Comparison of ENCODE assay signal across 1 cellular context in the genomic region with DNA sequence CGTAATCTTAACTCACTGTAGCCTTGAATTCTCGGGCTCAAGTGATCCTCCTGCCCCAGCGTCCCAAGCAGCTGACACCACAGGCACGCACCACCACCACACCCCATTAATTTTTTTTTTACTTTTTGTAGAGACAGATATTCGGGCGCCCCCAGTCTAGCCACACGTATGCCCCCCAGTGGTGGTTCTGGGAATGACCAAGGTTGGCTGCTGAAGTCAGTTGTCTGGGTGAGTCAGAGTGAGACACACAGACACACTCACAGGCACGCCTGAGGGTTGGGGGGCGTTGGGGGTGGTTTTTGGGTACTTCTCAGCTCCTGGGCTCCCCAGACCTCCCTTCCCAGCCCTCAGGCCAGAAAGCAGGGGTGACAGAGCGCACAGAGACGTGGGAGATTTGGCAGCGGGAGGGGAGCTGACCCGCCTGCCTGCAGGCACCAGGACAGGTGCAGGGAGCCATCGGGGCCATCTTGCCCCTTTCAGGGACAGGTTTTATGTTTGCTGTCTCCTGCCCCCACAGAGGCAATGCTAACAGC.
TF ChIP-seq lines count a peak whose summit lies in the region.

No MANE protein-coding gene starts in this region.

TF ChIP-seq in K562, 482 proteins besides CTCF, POLR2A, EP300 and RAD21 (continued from another document and continues in another):
- TF ChIP-seq, protein P1, sequence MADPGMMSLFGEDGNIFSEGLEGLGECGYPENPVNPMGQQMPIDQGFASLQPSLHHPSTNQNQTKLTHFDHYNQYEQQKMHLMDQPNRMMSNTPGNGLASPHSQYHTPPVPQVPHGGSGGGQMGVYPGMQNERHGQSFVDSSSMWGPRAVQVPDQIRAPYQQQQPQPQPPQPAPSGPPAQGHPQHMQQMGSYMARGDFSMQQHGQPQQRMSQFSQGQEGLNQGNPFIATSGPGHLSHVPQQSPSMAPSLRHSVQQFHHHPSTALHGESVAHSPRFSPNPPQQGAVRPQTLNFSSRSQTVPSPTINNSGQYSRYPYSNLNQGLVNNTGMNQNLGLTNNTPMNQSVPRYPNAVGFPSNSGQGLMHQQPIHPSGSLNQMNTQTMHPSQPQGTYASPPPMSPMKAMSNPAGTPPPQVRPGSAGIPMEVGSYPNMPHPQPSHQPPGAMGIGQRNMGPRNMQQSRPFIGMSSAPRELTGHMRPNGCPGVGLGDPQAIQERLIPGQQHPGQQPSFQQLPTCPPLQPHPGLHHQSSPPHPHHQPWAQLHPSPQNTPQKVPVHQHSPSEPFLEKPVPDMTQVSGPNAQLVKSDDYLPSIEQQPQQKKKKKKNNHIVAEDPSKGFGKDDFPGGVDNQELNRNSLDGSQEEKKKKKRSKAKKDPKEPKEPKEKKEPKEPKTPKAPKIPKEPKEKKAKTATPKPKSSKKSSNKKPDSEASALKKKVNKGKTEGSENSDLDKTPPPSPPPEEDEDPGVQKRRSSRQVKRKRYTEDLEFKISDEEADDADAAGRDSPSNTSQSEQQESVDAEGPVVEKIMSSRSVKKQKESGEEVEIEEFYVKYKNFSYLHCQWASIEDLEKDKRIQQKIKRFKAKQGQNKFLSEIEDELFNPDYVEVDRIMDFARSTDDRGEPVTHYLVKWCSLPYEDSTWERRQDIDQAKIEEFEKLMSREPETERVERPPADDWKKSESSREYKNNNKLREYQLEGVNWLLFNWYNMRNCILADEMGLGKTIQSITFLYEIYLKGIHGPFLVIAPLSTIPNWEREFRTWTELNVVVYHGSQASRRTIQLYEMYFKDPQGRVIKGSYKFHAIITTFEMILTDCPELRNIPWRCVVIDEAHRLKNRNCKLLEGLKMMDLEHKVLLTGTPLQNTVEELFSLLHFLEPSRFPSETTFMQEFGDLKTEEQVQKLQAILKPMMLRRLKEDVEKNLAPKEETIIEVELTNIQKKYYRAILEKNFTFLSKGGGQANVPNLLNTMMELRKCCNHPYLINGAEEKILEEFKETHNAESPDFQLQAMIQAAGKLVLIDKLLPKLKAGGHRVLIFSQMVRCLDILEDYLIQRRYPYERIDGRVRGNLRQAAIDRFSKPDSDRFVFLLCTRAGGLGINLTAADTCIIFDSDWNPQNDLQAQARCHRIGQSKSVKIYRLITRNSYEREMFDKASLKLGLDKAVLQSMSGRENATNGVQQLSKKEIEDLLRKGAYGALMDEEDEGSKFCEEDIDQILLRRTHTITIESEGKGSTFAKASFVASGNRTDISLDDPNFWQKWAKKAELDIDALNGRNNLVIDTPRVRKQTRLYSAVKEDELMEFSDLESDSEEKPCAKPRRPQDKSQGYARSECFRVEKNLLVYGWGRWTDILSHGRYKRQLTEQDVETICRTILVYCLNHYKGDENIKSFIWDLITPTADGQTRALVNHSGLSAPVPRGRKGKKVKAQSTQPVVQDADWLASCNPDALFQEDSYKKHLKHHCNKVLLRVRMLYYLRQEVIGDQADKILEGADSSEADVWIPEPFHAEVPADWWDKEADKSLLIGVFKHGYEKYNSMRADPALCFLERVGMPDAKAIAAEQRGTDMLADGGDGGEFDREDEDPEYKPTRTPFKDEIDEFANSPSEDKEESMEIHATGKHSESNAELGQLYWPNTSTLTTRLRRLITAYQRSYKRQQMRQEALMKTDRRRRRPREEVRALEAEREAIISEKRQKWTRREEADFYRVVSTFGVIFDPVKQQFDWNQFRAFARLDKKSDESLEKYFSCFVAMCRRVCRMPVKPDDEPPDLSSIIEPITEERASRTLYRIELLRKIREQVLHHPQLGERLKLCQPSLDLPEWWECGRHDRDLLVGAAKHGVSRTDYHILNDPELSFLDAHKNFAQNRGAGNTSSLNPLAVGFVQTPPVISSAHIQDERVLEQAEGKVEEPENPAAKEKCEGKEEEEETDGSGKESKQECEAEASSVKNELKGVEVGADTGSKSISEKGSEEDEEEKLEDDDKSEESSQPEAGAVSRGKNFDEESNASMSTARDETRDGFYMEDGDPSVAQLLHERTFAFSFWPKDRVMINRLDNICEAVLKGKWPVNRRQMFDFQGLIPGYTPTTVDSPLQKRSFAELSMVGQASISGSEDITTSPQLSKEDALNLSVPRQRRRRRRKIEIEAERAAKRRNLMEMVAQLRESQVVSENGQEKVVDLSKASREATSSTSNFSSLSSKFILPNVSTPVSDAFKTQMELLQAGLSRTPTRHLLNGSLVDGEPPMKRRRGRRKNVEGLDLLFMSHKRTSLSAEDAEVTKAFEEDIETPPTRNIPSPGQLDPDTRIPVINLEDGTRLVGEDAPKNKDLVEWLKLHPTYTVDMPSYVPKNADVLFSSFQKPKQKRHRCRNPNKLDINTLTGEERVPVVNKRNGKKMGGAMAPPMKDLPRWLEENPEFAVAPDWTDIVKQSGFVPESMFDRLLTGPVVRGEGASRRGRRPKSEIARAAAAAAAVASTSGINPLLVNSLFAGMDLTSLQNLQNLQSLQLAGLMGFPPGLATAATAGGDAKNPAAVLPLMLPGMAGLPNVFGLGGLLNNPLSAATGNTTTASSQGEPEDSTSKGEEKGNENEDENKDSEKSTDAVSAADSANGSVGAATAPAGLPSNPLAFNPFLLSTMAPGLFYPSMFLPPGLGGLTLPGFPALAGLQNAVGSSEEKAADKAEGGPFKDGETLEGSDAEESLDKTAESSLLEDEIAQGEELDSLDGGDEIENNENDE (IDR thresholded peaks at IDR 0.05; ENCODE audit: low read depth, low read length) = no peak
- TF ChIP-seq SMARCA4 (IDR thresholded peaks at IDR 0.05) (peak; percentile 28; the same call in 1 of the 2 replicates), RREB1 (CRISPR knock-in tag; IDR thresholded peaks at IDR 0.05) (no peak), ZNF165 (CRISPR knock-in tag; IDR thresholded peaks at IDR 0.05; ENCODE audit: borderline replicate concordance) (no peak), ZFX (CRISPR knock-in tag; IDR thresholded peaks at IDR 0.05) (no peak), MAX (CRISPR knock-in tag; IDR thresholded peaks at IDR 0.05) (no peak; the same call in 1 of the 2 replicates), XRCC4 (IDR thresholded peaks at IDR 0.05; ENCODE audit: extremely low read depth, insufficient read depth, insufficient read length) (no peak), GATAD2A (IDR thresholded peaks at IDR 0.05) (peak; percentile 79; the same call in 1 of the 2 replicates), NCOA1 (IDR thresholded peaks at IDR 0.05; ENCODE audit: low read depth) (no peak), ZHX1 (conservative IDR thresholded peaks at IDR 0.05; ENCODE audit: low read length) (no peak; the same call in 1 of the 2 replicates), PHF20 (IDR thresholded peaks at IDR 0.05; ENCODE audit: partially characterized antibody) (no peak), TAF15 (IDR thresholded peaks at IDR 0.05; ENCODE audit: low read depth, low read length) (no peak), HDAC6 (IDR thresholded peaks at IDR 0.05; ENCODE audit: low read depth, low read length) (no peak), KDM2B (CRISPR knock-in tag; IDR thresholded peaks at IDR 0.05) (no peak), ATF3 (IDR thresholded peaks at IDR 0.05) (peak; percentile 69), ATF3 (CRISPR knock-in tag; conservative IDR thresholded peaks at IDR 0.05) (no peak), POU5F1 (IDR thresholded peaks at IDR 0.05; ENCODE audit: borderline replicate concordance, low read depth, low read length, partially characterized antibody) (no peak), XRCC5 (IDR thresholded peaks at IDR 0.05; ENCODE audit: low read depth, low read length) (0 out of 2 replicates have a peak, but pooled peaks have one; percentile 54), CXXC5 (CRISPR knock-in tag; IDR thresholded peaks at IDR 0.05) (peak; percentile 30), MAZ (CRISPR knock-in tag; conservative IDR thresholded peaks at IDR 0.05 in 1 of 2, IDR thresholded peaks at IDR 0.05 in 1 of 2) (peak; percentile 47 to 72; a peak in 3 of 4 replicates)
- TF ChIP-seq, protein P2, sequence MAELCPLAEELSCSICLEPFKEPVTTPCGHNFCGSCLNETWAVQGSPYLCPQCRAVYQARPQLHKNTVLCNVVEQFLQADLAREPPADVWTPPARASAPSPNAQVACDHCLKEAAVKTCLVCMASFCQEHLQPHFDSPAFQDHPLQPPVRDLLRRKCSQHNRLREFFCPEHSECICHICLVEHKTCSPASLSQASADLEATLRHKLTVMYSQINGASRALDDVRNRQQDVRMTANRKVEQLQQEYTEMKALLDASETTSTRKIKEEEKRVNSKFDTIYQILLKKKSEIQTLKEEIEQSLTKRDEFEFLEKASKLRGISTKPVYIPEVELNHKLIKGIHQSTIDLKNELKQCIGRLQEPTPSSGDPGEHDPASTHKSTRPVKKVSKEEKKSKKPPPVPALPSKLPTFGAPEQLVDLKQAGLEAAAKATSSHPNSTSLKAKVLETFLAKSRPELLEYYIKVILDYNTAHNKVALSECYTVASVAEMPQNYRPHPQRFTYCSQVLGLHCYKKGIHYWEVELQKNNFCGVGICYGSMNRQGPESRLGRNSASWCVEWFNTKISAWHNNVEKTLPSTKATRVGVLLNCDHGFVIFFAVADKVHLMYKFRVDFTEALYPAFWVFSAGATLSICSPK (IDR thresholded peaks at IDR 0.05; ENCODE audit: borderline replicate concordance) = no peak
- TF ChIP-seq, protein P3, sequence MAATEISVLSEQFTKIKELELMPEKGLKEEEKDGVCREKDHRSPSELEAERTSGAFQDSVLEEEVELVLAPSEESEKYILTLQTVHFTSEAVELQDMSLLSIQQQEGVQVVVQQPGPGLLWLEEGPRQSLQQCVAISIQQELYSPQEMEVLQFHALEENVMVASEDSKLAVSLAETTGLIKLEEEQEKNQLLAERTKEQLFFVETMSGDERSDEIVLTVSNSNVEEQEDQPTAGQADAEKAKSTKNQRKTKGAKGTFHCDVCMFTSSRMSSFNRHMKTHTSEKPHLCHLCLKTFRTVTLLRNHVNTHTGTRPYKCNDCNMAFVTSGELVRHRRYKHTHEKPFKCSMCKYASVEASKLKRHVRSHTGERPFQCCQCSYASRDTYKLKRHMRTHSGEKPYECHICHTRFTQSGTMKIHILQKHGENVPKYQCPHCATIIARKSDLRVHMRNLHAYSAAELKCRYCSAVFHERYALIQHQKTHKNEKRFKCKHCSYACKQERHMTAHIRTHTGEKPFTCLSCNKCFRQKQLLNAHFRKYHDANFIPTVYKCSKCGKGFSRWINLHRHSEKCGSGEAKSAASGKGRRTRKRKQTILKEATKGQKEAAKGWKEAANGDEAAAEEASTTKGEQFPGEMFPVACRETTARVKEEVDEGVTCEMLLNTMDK (IDR thresholded peaks at IDR 0.05; ENCODE audit: borderline replicate concordance, insufficient read depth, low read depth, low read length, poor library complexity, severe bottlenecking) = peak; percentile 21
